ENCODE assay signal across 9 cellular contexts in the genomic region with DNA sequence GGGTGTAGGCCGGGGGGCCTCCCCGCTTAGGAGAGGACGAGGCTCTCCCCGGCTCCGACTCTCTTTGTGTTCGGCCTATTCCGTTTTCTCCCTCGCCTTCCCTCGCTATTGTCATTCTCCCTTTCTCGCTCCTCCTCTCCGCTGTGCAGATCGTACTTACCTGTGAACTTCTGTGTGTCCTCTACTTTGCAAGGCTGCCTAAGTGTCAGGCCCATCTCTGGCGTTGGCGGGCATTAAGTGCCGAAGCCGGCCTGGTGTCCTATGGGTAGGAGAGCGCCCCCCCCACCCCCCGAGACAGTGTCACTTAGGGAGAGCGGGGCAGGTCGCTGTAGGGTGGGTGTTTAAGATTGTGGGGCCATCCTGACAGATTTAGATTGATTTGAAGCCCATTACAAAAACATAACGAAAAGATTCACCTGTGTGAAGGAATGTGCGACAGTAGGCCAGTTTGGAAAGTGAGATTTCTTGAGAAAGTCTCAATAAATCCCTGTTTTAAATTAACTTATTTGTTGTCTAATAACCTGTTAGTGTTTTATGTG. TPM values are rescaled to one million over a fixed set of nuclear protein-coding genes. Genes with fewer than 3 reads are reported as not detected.
A peak's percentile ranks its signal among the peaks of the same experiment; 100 is the strongest.
DNase-seq lines count a peak whose midpoint lies in the region; ATAC-seq, FAIRE-seq and TF ChIP-seq lines count a peak whose summit lies in the region.
"Had no signal": no experiment of that assay in that cellular context is flagged by ENCODE, and none has a peak within 500 bp of the region (broad histone marks: within the 10 kb centered on the region; RNA-seq: fewer than 3 reads in every experiment).

No MANE protein-coding gene starts in this region.

- peak overlapping the region; percentile 83 to 100 (median 98) for H3K4me3 ChIP-seq in endothelial cell of umbilical vein (replicated peaks in 1 of 3; ENCODE audit: insufficient read depth in 1 of 3, low read depth in 1 of 3, low read length in 3 of 3)
- H3K4me3 ChIP-seq in mucosa of rectum (ENCODE audit: low read length in 2 of 2): peak overlapping the region; percentile 97

- POLR2A ChIA-PET in activated CD8-positive, alpha-beta T cell treated with anti-CD3 and anti-CD28 coated beads for 36 hours (lab: Charles Lee): interaction anchor here (1.0 to 1.8 kb wide), 6 partner anchors 17 to 346 kb away, joined by 3 to 5 read pairs (median 4); no protein-coding TSS in a partner anchor
- POLR2A ChIA-PET in endothelial cell of umbilical vein (lab: Charles Lee): no interaction called here

- no peak for FAIRE-seq in endothelial cell of umbilical vein (lab: Jason Lieb, UNC)
- FAIRE-seq: G401.6 had no signal

- CTCF ChIA-PET in activated CD8-positive, alpha-beta T cell treated with anti-CD3 and anti-CD28 coated beads for 36 hours (lab: Charles Lee): interaction anchor here (1.5 kb wide), 1 partner anchor 46 kb away, joined by 5 read pairs; no protein-coding TSS in a partner anchor
- CTCF ChIA-PET in endothelial cell of umbilical vein (lab: Charles Lee): interaction anchor here (1.4 kb wide), 2 partner anchors 46 to 57 kb away, joined by 6 to 17 read pairs; no protein-coding TSS in a partner anchor

- DNase-seq in NCI-H1694 treated with DMSO at 0.1 percent for 48 hours (lab: John Stamatoyannopoulos, UW): peak; percentile 36
- no peak for DNase-seq in NCI-H1694 (lab: John Stamatoyannopoulos, UW)
- peak; percentile 69 for DNase-seq in NAMALWA (ENCODE audit: low spot score)
- DNase-seq in activated CD8-positive, alpha-beta T cell treated with anti-CD3 and anti-CD28 coated beads for 36 hours: peak; percentile 71
- peak; percentile 60 for DNase-seq in endothelial cell of umbilical vein (ENCODE audit: low read depth, low spot score)
- peak in 4 of 6 experiments; percentile 33 to 59 (median 42) for DNase-seq in stimulated activated naive CD4-positive, alpha-beta T cell (lab: John Stamatoyannopoulos, UW)

- peaks cover 17% of the 10 kb centered on the region for H3K9me3 Mint-ChIP-seq in activated CD8-positive, alpha-beta T cell treated with anti-CD3 and anti-CD28 coated beads for 36 hours

- H4K20me1 ChIP-seq in endothelial cell of umbilical vein (replicated peaks; ENCODE audit: control insufficient read depth, extremely low read depth, insufficient read depth, low read length): peaks cover 4% of the 10 kb centered on the region

- peak; percentile 27 for ATAC-seq in HG02588 (IDR thresholded peaks at IDR 0.05; ENCODE audit: unreplicated experiment)
- ATAC-seq in activated CD8-positive, alpha-beta T cell treated with anti-CD3 and anti-CD28 coated beads for 36 hours: peak; percentile 53

- H3K4me1 Mint-ChIP-seq in activated CD8-positive, alpha-beta T cell treated with anti-CD3 and anti-CD28 coated beads for 36 hours (ENCODE audit: low read depth): peaks cover 45% of the 10 kb centered on the region

- no TSS peak for BruUV-seq in endothelial cell of umbilical vein (replicated peaks; lab: Mats Ljungman, UMichigan)

- H3K4me1 ChIP-seq in endothelial cell of umbilical vein (ENCODE audit: control insufficient read depth, extremely low read depth, insufficient read depth, low read length) (peaks cover 21% of the 10 kb centered on the region), mucosa of rectum (ENCODE audit: control insufficient read depth in 2 of 2, insufficient read depth in 2 of 2, low read length in 2 of 2) (peaks cover 15 to 17% of the 10 kb centered on the region in 2 donors)

- H3K9me3 ChIP-seq in endothelial cell of umbilical vein (replicated peaks; ENCODE audit: control insufficient read depth, insufficient read depth, low read length): no peaks in the 10 kb centered on the region
- peaks cover 0 to 4% of the 10 kb centered on the region in 2 donors for H3K9me3 ChIP-seq in mucosa of rectum (ENCODE audit: control insufficient read depth in 2 of 2, low read length in 2 of 2)

- H3K27me3 ChIP-seq in endothelial cell of umbilical vein (ENCODE audit: control insufficient read depth in 2 of 2, insufficient read depth in 2 of 2, low read length in 2 of 2) (no peaks in the 10 kb centered on the region), mucosa of rectum (ENCODE audit: control insufficient read depth in 2 of 2, insufficient read depth in 2 of 2, low read length in 2 of 2) (no peaks in the 10 kb centered on the region)

- TF ChIP-seq POLR2A in endothelial cell of umbilical vein (IDR thresholded peaks at IDR 0.05; ENCODE audit: low read depth, low read length): no peak

- dilution Hi-C loops in endothelial cell of umbilical vein (cut with MboI; ENCODE audit: extremely low pct_ligation_motif_present, low sequenced_read_pairs): no loop called here

- no peaks in the 10 kb centered on the region for H3K9me1 ChIP-seq in endothelial cell of umbilical vein (replicated peaks; ENCODE audit: control insufficient read depth, extremely low read depth, insufficient read depth, low read length)

- H3K9ac ChIP-seq in endothelial cell of umbilical vein (replicated peaks; ENCODE audit: extremely low read depth, insufficient read depth, low read length): peak overlapping the region; percentile 99
- peak overlapping the region; percentile 88 to 93 for H3K9ac ChIP-seq in mucosa of rectum (ENCODE audit: low read depth in 1 of 2, low read length in 2 of 2)

- intact Hi-C loops in activated CD8-positive, alpha-beta T cell treated with anti-CD3 and anti-CD28 coated beads for 36 hours (cut with micrococcal nuclease): loop anchor here (5.0 to 10.0 kb wide), 2 partner anchors 97 to 120 kb away; no protein-coding TSS in a partner anchor
- intact Hi-C loops in endothelial cell of umbilical vein (cut with micrococcal nuclease): loop anchor here (1.0 to 5.0 kb wide), 6 partner anchors 7 to 438 kb away; no protein-coding TSS in a partner anchor

- H3K36me3 ChIP-seq in endothelial cell of umbilical vein (ENCODE audit: control insufficient read depth in 2 of 2, extremely low read depth in 1 of 2, insufficient read depth in 2 of 2, low read length in 2 of 2) (peaks cover 0 to 2% of the 10 kb centered on the region in 2 experiments), mucosa of rectum (ENCODE audit: control insufficient read depth in 2 of 2, insufficient read depth in 2 of 2, low read length in 2 of 2) (peaks cover 2 to 16% of the 10 kb centered on the region in 2 donors)

- peak overlapping the region; percentile 98 for H2AFZ ChIP-seq in endothelial cell of umbilical vein (ENCODE audit: low read depth, low read length)

- H3K27ac ChIP-seq in endothelial cell of umbilical vein (ENCODE audit: insufficient read depth, low read depth, low read length) (peak overlapping the region; percentile 92), mucosa of rectum (ENCODE audit: low read depth in 2 of 2, low read length in 2 of 2) (peak overlapping the region; percentile 92 to 94)

- H3K4me2 ChIP-seq in endothelial cell of umbilical vein (ENCODE audit: insufficient read depth, low read length): peak overlapping the region; percentile 98

- no peaks in the 10 kb centered on the region for H3K27me3 Mint-ChIP-seq in activated CD8-positive, alpha-beta T cell treated with anti-CD3 and anti-CD28 coated beads for 36 hours

- peaks cover 59% of the 10 kb centered on the region for H3K79me2 ChIP-seq in endothelial cell of umbilical vein (ENCODE audit: control insufficient read depth, insufficient read depth, low read length)

- H3K4me3 Mint-ChIP-seq in activated CD8-positive, alpha-beta T cell treated with anti-CD3 and anti-CD28 coated beads for 36 hours: peak overlapping the region; percentile 89

- TF ChIP-seq CTCF in activated CD8-positive, alpha-beta T cell treated with anti-CD3 and anti-CD28 coated beads for 36 hours (IDR thresholded peaks at IDR 0.05): no peak
- no peak for TF ChIP-seq CTCF in endothelial cell of umbilical vein (IDR thresholded peaks at IDR 0.05; ENCODE audit: extremely low read depth in 1 of 2, insufficient read depth in 1 of 2, low read depth in 1 of 2, low read length in 2 of 2)

- H3K27ac Mint-ChIP-seq in activated CD8-positive, alpha-beta T cell treated with anti-CD3 and anti-CD28 coated beads for 36 hours: peak overlapping the region; percentile 98

- H3K36me3 Mint-ChIP-seq in activated CD8-positive, alpha-beta T cell treated with anti-CD3 and anti-CD28 coated beads for 36 hours (ENCODE audit: low read depth): peaks cover 75% of the 10 kb centered on the region

TF ChIP-seq in endothelial cell of umbilical vein, 7 proteins besides CTCF, POLR2A, EP300 and RAD21:
- TF ChIP-seq MYC (IDR thresholded peaks at IDR 0.05; ENCODE audit: low read depth, low read length): no peak
- no peak for TF ChIP-seq FOS (IDR thresholded peaks at IDR 0.05; ENCODE audit: borderline replicate concordance, insufficient read depth, low read length)
- no peak for TF ChIP-seq GATA2 (IDR thresholded peaks at IDR 0.05; ENCODE audit: insufficient read depth, insufficient read length, low read depth, low read length)
- no peak for TF ChIP-seq POLR2AphosphoS5 (IDR thresholded peaks at IDR 0.05; ENCODE audit: insufficient read depth, low read depth, low read length)
- no peak for TF ChIP-seq JUN (IDR thresholded peaks at IDR 0.05; ENCODE audit: borderline replicate concordance, insufficient read depth, insufficient read length, low read depth)
- no peak for TF ChIP-seq EZH2 (IDR thresholded peaks at IDR 0.05; ENCODE audit: borderline replicate concordance, low read depth, low read length, severe bottlenecking)
- TF ChIP-seq, protein P1, sequence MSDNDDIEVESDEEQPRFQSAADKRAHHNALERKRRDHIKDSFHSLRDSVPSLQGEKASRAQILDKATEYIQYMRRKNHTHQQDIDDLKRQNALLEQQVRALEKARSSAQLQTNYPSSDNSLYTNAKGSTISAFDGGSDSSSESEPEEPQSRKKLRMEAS (IDR thresholded peaks at IDR 0.05; ENCODE audit: insufficient read depth, insufficient read length): no peak

RNA-seq across cellular contexts. Expression of gene RBM33, which starts 0.6 kb away (rescaled TPM):
- 10 to 100 TPM; 73.7 to 84.8 TPM for total RNA-seq in activated CD8-positive, alpha-beta T cell treated with anti-CD3 and anti-CD28 coated beads for 36 hours
- 62.9 and 68.2 TPM in 2 replicates for total RNA-seq in endothelial cell of umbilical vein
- polyA plus RNA-seq in endothelial cell of umbilical vein: 16.2 and 18.1 TPM in 2 replicates
- 7.1 and 8.3 TPM in 2 replicates for polyA plus RNA-seq in endothelial cell of umbilical vein (2011; cell fraction: cytosol; rRNA removed)
- polyA plus RNA-seq in endothelial cell of umbilical vein (2011; cell fraction: nucleus; rRNA removed): 70.0 and 70.8 TPM in 2 replicates
- polyA plus RNA-seq in endothelial cell of umbilical vein (2012): 18.0 and 18.1 TPM in 2 replicates
- polyA minus RNA-seq in endothelial cell of umbilical vein: 27.9 TPM in 2 replicates
- 24.6 TPM for polyA minus RNA-seq in endothelial cell of umbilical vein (2011; cell fraction: cytosol; rRNA and poly(A)+ RNA removed)
- polyA minus RNA-seq in endothelial cell of umbilical vein (2011; cell fraction: nucleus; rRNA and poly(A)+ RNA removed): 77.2 and 93.3 TPM in 2 replicates
